ENCODE assay signal across 14 cellular contexts in genomic region chr17:11780621-11781020, GRCh38.
DNase-seq lines count a peak whose midpoint lies in the region; ATAC-seq and TF ChIP-seq lines count a peak whose summit lies in the region.
"Had no signal": no experiment of that assay in that cellular context is flagged by ENCODE, and none has a peak within 500 bp of the region (broad histone marks: within the 10 kb centered on the region; RNA-seq: fewer than 3 reads in every experiment).

No MANE protein-coding gene starts in this region.

- no peaks in the 10 kb centered on the region for H3K27me3 ChIP-seq in mammary epithelial cell (ENCODE audit: insufficient read depth, low read length)
- H3K27me3 ChIP-seq in esophagus squamous epithelium = no peaks in the 10 kb centered on the region
- no peaks in the 10 kb centered on the region for H3K27me3 ChIP-seq in vagina
- H3K27me3 ChIP-seq in H7 (ENCODE audit: control insufficient read depth, insufficient read depth, low read length) = no peaks in the 10 kb centered on the region
- no peaks in the 10 kb centered on the region for H3K27me3 ChIP-seq in BE2C

- no peaks in the 10 kb centered on the region for H3K4me1 ChIP-seq in mammary epithelial cell (ENCODE audit: insufficient read depth, low read length)
- H3K4me1 ChIP-seq in OCI-LY7 (ENCODE audit: insufficient read depth, low read length, poor library complexity, severe bottlenecking) = no peaks in the 10 kb centered on the region
- peaks cover 0 to 21% (median 17%) of the 10 kb centered on the region in 3 donors for H3K4me1 ChIP-seq in esophagus squamous epithelium
- H3K4me1 ChIP-seq in vagina = no peaks in the 10 kb centered on the region
- H3K4me1 ChIP-seq in BE2C = no peaks in the 10 kb centered on the region

- CTCF ChIA-PET in MCF 10A (lab: Yijun Ruan, JAX) = interaction anchor here (0.6 to 0.9 kb wide), 4 partner anchors 23 to 156 kb away, joined by 3 read pairs; no protein-coding TSS in a partner anchor
- CTCF ChIA-PET in mammary epithelial cell (lab: Charles Lee; ENCODE audit: low non-redundant PET) = no interaction called here
- CTCF ChIA-PET in OCI-LY7 (lab: Charles Lee; ENCODE audit: unreplicated experiment) = no interaction called here

- H3K4me2 ChIP-seq in mammary epithelial cell (ENCODE audit: insufficient read depth, low read depth, low read length) (no peak overlapping the region), OCI-LY7 (ENCODE audit: low read length) (0 out of 2 replicates have a peak overlapping the region, but pooled peaks have one; percentile 3)

- no peak overlapping the region for H3K27ac ChIP-seq in mammary epithelial cell (ENCODE audit: insufficient read depth, low read depth, low read length)
- no peak overlapping the region for H3K27ac ChIP-seq in OCI-LY7 (ENCODE audit: low read depth, low read length, poor library complexity, severe bottlenecking)
- peak overlapping the region; percentile 62 to 81 (median 73) for H3K27ac ChIP-seq in esophagus squamous epithelium
- H3K27ac ChIP-seq in vagina = peak overlapping the region; percentile 24
- H3K27ac ChIP-seq: 22Rv1, C4-2B had no signal

- dilution Hi-C loops in mammary epithelial cell (cut with HindIII; ENCODE audit: low sequenced_read_pairs) = no loop called here

- in situ Hi-C loops in mammary epithelial cell (cut with MboI; ENCODE audit: low sequenced_read_pairs in 2 of 2) = no loop called here

- H3K27ac Mint-ChIP-seq in MCF 10A (ENCODE audit: low read depth, unreplicated experiment) = peak overlapping the region; percentile 73
- H3K27ac Mint-ChIP-seq: CD4-positive, alpha-beta memory T cell had no signal

- whole genome bisulfite sequencing in mammary epithelial cell (ENCODE audit: low coverage, missing lambda C conversion rate) = 78% methylated on average over 5 of the region's 5 CpGs
- 76 to 85% methylated on average over 5 of the region's 5 CpGs for WGBS in esophagus squamous epithelium, 2 donors

- H3K9me3 ChIP-seq in mammary epithelial cell (replicated peaks; ENCODE audit: insufficient read depth, low read length) (peaks cover 17% of the 10 kb centered on the region), OCI-LY7 (ENCODE audit: low read length) (no peaks in the 10 kb centered on the region), esophagus squamous epithelium (no peaks in the 10 kb centered on the region), vagina (no peaks in the 10 kb centered on the region), BE2C (no peaks in the 10 kb centered on the region)

- H3K36me3 Mint-ChIP-seq in MCF 10A (ENCODE audit: insufficient read depth, unreplicated experiment) = no peaks in the 10 kb centered on the region
- H3K36me3 Mint-ChIP-seq: CD4-positive, alpha-beta memory T cell had no signal

- POLR2A ChIA-PET in MCF 10A (lab: Yijun Ruan, JAX) = interaction anchor here (1.4 kb wide), 1 partner anchor 15 kb away, joined by 4 read pairs; no protein-coding TSS in a partner anchor
- POLR2A ChIA-PET in OCI-LY7 (lab: Charles Lee) = no interaction called here

- no peaks in the 10 kb centered on the region for H3K9me3 Mint-ChIP-seq in MCF 10A (ENCODE audit: unreplicated experiment)

- no peaks in the 10 kb centered on the region for H3K27me3 Mint-ChIP-seq in MCF 10A (ENCODE audit: insufficient read depth, unreplicated experiment)
- H3K27me3 Mint-ChIP-seq: CD4-positive, alpha-beta memory T cell had no signal

- H3K4me3 Mint-ChIP-seq in MCF 10A (ENCODE audit: unreplicated experiment) = no peak overlapping the region
- H3K4me3 Mint-ChIP-seq: CD4-positive, alpha-beta memory T cell had no signal

- H4K20me1 ChIP-seq in mammary epithelial cell (ENCODE audit: insufficient read depth, low read length) (no peaks in the 10 kb centered on the region), OCI-LY7 (ENCODE audit: insufficient read depth, low read length) (no peaks in the 10 kb centered on the region)

- H3K9ac ChIP-seq in mammary epithelial cell (ENCODE audit: insufficient read depth, low read length) = no peak overlapping the region

- H3K36me3 ChIP-seq in mammary epithelial cell (ENCODE audit: insufficient read depth, low read length) (no peaks in the 10 kb centered on the region), OCI-LY7 (ENCODE audit: insufficient read depth, low read length) (no peaks in the 10 kb centered on the region), esophagus squamous epithelium (no peaks in the 10 kb centered on the region), vagina (no peaks in the 10 kb centered on the region), H7 (replicated peaks; ENCODE audit: control insufficient read depth, insufficient read depth, low read length) (no peaks in the 10 kb centered on the region), BE2C (no peaks in the 10 kb centered on the region)

- no peaks in the 10 kb centered on the region for H3K9me2 ChIP-seq in OCI-LY7 (ENCODE audit: insufficient read depth, low read length)

- no peak for TF ChIP-seq CTCF in MCF 10A (IDR thresholded peaks at IDR 0.05; ENCODE audit: unreplicated experiment)
- no peak for TF ChIP-seq CTCF in mammary epithelial cell (conservative IDR thresholded peaks at IDR 0.05 in 1 of 2, IDR thresholded peaks at IDR 0.05 in 1 of 2; ENCODE audit: extremely low read depth in 1 of 2, insufficient read depth in 1 of 2, low read depth in 1 of 2, low read length in 2 of 2)
- TF ChIP-seq CTCF in OCI-LY7 (conservative IDR thresholded peaks at IDR 0.05; ENCODE audit: low read length) = no peak
- TF ChIP-seq CTCF in esophagus squamous epithelium (IDR thresholded peaks at IDR 0.05) = no peak
- TF ChIP-seq CTCF in vagina (IDR thresholded peaks at IDR 0.05) = no peak
- no peak for TF ChIP-seq CTCF in BE2C (IDR thresholded peaks at IDR 0.05; ENCODE audit: low read depth, low read length)

- BruUV-seq in MCF 10A (replicated peaks; lab: Mats Ljungman, UMichigan) (no TSS peak), mammary epithelial cell (replicated peaks; lab: Mats Ljungman, UMichigan) (no TSS peak), OCI-LY7 (replicated peaks; lab: Mats Ljungman, UMichigan) (no TSS peak)

- TF ChIP-seq POLR2A in esophagus squamous epithelium (IDR thresholded peaks at IDR 0.05) (no peak), vagina (IDR thresholded peaks at IDR 0.05) (no peak)

- no peak for ATAC-seq in HG03280 (IDR thresholded peaks at IDR 0.05; ENCODE audit: unreplicated experiment)
- ATAC-seq: HCT116 had no signal

- intact Hi-C loops in MCF 10A (cut with micrococcal nuclease) = no loop called here
- intact Hi-C loops in mammary epithelial cell (cut with micrococcal nuclease) = no loop called here
- intact Hi-C loops in OCI-LY7 (cut with micrococcal nuclease; ENCODE audit: unreplicated experiment) = no loop called here
- intact Hi-C loops in esophagus squamous epithelium (cut with DNase I) = no loop called here
- intact Hi-C loops in vagina (cut with DNase I) = no loop called here

- H3K79me2 ChIP-seq in mammary epithelial cell (ENCODE audit: insufficient read depth, low read length) (no peaks in the 10 kb centered on the region), OCI-LY7 (ENCODE audit: insufficient read depth, low read depth, low read length) (no peaks in the 10 kb centered on the region)

- H3K4me1 Mint-ChIP-seq in MCF 10A (ENCODE audit: insufficient read depth, unreplicated experiment) = peaks cover 6% of the 10 kb centered on the region

- H3K4me3 ChIP-seq in mammary epithelial cell (replicated peaks in 1 of 3; ENCODE audit: insufficient read depth in 1 of 3, low read depth in 2 of 3, low read length in 3 of 3) (no peak overlapping the region), OCI-LY7 (ENCODE audit: low read depth, low read length, poor library complexity, severe bottlenecking) (no peak overlapping the region), esophagus squamous epithelium (no peak overlapping the region), vagina (no peak overlapping the region), H7 (ENCODE audit: insufficient read depth, low read depth, low read length) (no peak overlapping the region), BE2C (ENCODE audit: low read depth, low read length) (no peak overlapping the region)

- DNase-seq in MCF 10A (ENCODE audit: unreplicated experiment) (no peak), mammary epithelial cell (no peak), OCI-LY7 (ENCODE audit: low spot score) (no peak), esophagus squamous epithelium (lab: John Stamatoyannopoulos, UW) (no peak), vagina (ENCODE audit: extremely low spot score in 2 of 2) (no peak), H7 (no peak), BE2C (no peak)
- DNase-seq: CD4-positive, alpha-beta memory T cell; DMS79; GDM1 had no signal

- no peak overlapping the region for H2AFZ ChIP-seq in mammary epithelial cell (ENCODE audit: low read depth, low read length)
- H2AFZ ChIP-seq in OCI-LY7 (ENCODE audit: low read length) = no peak overlapping the region

Comparison
In these comparisons a context has a peak if more than half of its experiments do, and no peak if none do; other contexts are left out.
1. H3K27ac ChIP-seq: peak in esophagus squamous epithelium (4 of 4) and vagina (single experiment); none in mammary epithelial cell (single experiment) and OCI-LY7 (single experiment).